9 cellular contexts compared by ENCODE assay signal in the genomic region with DNA sequence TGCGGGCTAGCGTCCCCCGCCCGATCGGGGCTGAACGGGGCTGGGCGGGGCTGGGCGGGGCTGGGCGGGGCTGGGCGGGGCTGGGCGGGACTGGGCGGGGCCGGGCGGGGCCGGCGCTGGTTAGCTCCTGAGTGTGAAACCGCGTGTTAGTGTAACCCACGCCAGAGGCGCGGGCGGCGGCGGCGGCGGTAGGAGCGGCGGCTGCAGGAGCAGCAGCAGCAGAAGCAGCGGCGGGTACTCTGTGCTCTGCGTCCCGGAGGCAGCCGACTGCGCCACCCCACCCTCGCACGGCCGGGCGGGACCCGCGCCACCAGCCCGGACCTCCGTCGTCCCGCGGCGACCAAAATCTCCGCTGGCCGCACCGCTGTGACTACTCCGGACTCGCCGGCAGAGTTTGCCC.
DNase-seq lines count a peak whose midpoint lies in the region; ATAC-seq, FAIRE-seq and TF ChIP-seq lines count a peak whose summit lies in the region.
"Had no signal": no experiment of that assay in that cellular context is flagged by ENCODE, and none has a peak within 500 bp of the region (broad histone marks: within the 10 kb centered on the region; RNA-seq: fewer than 3 reads in every experiment).

No MANE protein-coding gene starts in this region.

- no peak for TF ChIP-seq CTCF in kidney (IDR thresholded peaks at IDR 0.05; ENCODE audit: borderline replicate concordance, extremely low read depth, insufficient read depth)

- DNase-seq in activated T-cell treated with anti-CD3 and anti-CD28 coated beads, Interleukin-2, amount 50 U/mL, for 4 hours = no peak
- peak; percentile 41 for DNase-seq in kidney
- peak; percentile 41 for DNase-seq in stimulated activated naive CD8-positive, alpha-beta T cell treated with anti-CD3 and anti-CD28 coated beads, Interleukin-15, Interleukin-2, amounts not matched to agents 100 U/mL and 50 U/mL, for 24 hours
- DNase-seq in MV-4-11 (lab: John Stamatoyannopoulos, UW) = no peak
- DNase-seq in SHP77 (lab: John Stamatoyannopoulos, UW) = no peak
- DNase-seq in NCI-H2171 treated with DMSO at 0.1 percent for 48 hours (lab: John Stamatoyannopoulos, UW) = no peak

- no peaks in the 10 kb centered on the region for H3K36me3 ChIP-seq in kidney (ENCODE audit: control insufficient read depth in 1 of 2, insufficient read depth in 2 of 2, low read length in 2 of 2)

- H3K4me1 ChIP-seq in kidney (ENCODE audit: control insufficient read depth in 1 of 2, insufficient read depth in 1 of 2, low read depth in 1 of 2, low read length in 2 of 2) = no peaks in the 10 kb centered on the region

- H3K9me3 ChIP-seq in kidney (ENCODE audit: control insufficient read depth in 1 of 2, low read length in 2 of 2) = no peaks in the 10 kb centered on the region

- ATAC-seq in HG02759 (IDR thresholded peaks at IDR 0.05; ENCODE audit: unreplicated experiment) = peak; percentile 66
- peak; percentile 54 to 55 for ATAC-seq in activated T-cell treated with anti-CD3 and anti-CD28 coated beads, Interleukin-2, amount 50 U/mL, for 4 hours
- peak; percentile 40 for ATAC-seq in stimulated activated naive CD8-positive, alpha-beta T cell treated with anti-CD3 and anti-CD28 coated beads, Interleukin-15, Interleukin-2, amounts not matched to agents 100 U/mL and 50 U/mL, for 24 hours

- H3K4me3 Mint-ChIP-seq in activated T-cell treated with anti-CD3 and anti-CD28 coated beads, Interleukin-2, amount 50 U/mL, for 4 hours = peak overlapping the region; percentile 56

- no peak overlapping the region for H3K4me3 ChIP-seq in kidney (ENCODE audit: low read length in 2 of 2)

- H3K36me3 Mint-ChIP-seq in activated T-cell treated with anti-CD3 and anti-CD28 coated beads, Interleukin-2, amount 50 U/mL, for 4 hours (ENCODE audit: insufficient read depth) = no peaks in the 10 kb centered on the region

- H3K9me3 Mint-ChIP-seq in activated T-cell treated with anti-CD3 and anti-CD28 coated beads, Interleukin-2, amount 50 U/mL, for 4 hours = peaks cover 5% of the 10 kb centered on the region

- peaks cover 2% of the 10 kb centered on the region for H3K4me1 Mint-ChIP-seq in activated T-cell treated with anti-CD3 and anti-CD28 coated beads, Interleukin-2, amount 50 U/mL, for 4 hours (ENCODE audit: low read depth)

- intact Hi-C loops in kidney (cut with DNase I) = no loop called here

- H3K27ac ChIP-seq in kidney (ENCODE audit: low read depth in 2 of 2, low read length in 2 of 2) = no peak overlapping the region

- no peak overlapping the region for H3K9ac ChIP-seq in kidney (ENCODE audit: low read length in 2 of 2)

- FAIRE-seq in kidney (lab: Jason Lieb, UNC) = no peak
- FAIRE-seq: GM18507, TTC549 had no signal

- peaks cover 24% of the 10 kb centered on the region for H3K27me3 Mint-ChIP-seq in activated T-cell treated with anti-CD3 and anti-CD28 coated beads, Interleukin-2, amount 50 U/mL, for 4 hours (ENCODE audit: low read depth)

Comparison
In these comparisons a context has a peak if more than half of its experiments do, and no peak if none do; other contexts are left out.
1. DNase-seq: peak in kidney (single experiment) and stimulated activated naive CD8-positive, alpha-beta T cell treated with anti-CD3 and anti-CD28 coated beads, Interleukin-15, Interleukin-2, amounts not matched to agents 100 U/mL and 50 U/mL, for 24 hours (single experiment); none in activated T-cell treated with anti-CD3 and anti-CD28 coated beads, Interleukin-2, amount 50 U/mL, for 4 hours (single experiment), MV-4-11 (single experiment), SHP77 (0 of 2) and NCI-H2171 treated with DMSO at 0.1 percent for 48 hours (single experiment).
2. Peak in every context shown above with its lines, with median percentiles within 50 percentile points of each other: ATAC-seq.